1 cellular context compared by ENCODE assay signal in genomic region chr7:154680894-154681659, GRCh38.
TF ChIP-seq lines count a peak whose summit lies in the region.

No MANE protein-coding gene starts in this region.

TF ChIP-seq in K562, 482 proteins besides CTCF, POLR2A, EP300 and RAD21 (continued from another document and continues in another):
- TF ChIP-seq RREB1 (CRISPR knock-in tag; IDR thresholded peaks at IDR 0.05) (no peak), ZMIZ1 (IDR thresholded peaks at IDR 0.05; ENCODE audit: low read depth in 2 of 2, low read length in 2 of 2) (0 out of 4 replicates have a peak, but pooled peaks of 1 of the 2 experiments have one; percentile 19), POLR2AphosphoS5 (IDR thresholded peaks at IDR 0.05; ENCODE audit: control insufficient read depth, insufficient read depth, low read depth, low read length) (peak; percentile 86), ZNF589 (CRISPR knock-in tag; IDR thresholded peaks at IDR 0.05; ENCODE audit: low read depth) (no peak), KDM5B (IDR thresholded peaks at IDR 0.05; ENCODE audit: insufficient replicate concordance, low read depth, low read length) (peak; percentile 60), TAF9B (IDR thresholded peaks at IDR 0.05; ENCODE audit: partially characterized antibody) (peak; percentile 68), ARNT (IDR thresholded peaks at IDR 0.05) (peak; percentile 15 to 47; a peak in 1 of 4 replicates), TFAP4 (CRISPR knock-in tag; IDR thresholded peaks at IDR 0.05; ENCODE audit: borderline replicate concordance) (peak; percentile 20; the same call in 1 of the 2 replicates), KDM1A (IDR thresholded peaks at IDR 0.05) (peak in 1 of 2 experiments; percentile 9; a peak in 1 of 4 replicates), ZNF12 (CRISPR knock-in tag; IDR thresholded peaks at IDR 0.05) (no peak), POLR2H (tag; IDR thresholded peaks at IDR 0.05; ENCODE audit: low read depth) (peak; percentile 76; the same call in 1 of the 2 replicates), ZBTB11 (CRISPR knock-in tag; IDR thresholded peaks at IDR 0.05) (peak in 1 of 3 experiments; percentile 34; a peak in 1 of 6 replicates), MGA (IDR thresholded peaks at IDR 0.05) (peak; percentile 61), ZNF518B (CRISPR knock-in tag; IDR thresholded peaks at IDR 0.05) (no peak), MCM5 (IDR thresholded peaks at IDR 0.05; ENCODE audit: low read depth) (no peak), ZNF507 (tag; conservative IDR thresholded peaks at IDR 0.05) (no peak)
